41 cellular contexts compared by ENCODE assay signal in the genomic region with DNA sequence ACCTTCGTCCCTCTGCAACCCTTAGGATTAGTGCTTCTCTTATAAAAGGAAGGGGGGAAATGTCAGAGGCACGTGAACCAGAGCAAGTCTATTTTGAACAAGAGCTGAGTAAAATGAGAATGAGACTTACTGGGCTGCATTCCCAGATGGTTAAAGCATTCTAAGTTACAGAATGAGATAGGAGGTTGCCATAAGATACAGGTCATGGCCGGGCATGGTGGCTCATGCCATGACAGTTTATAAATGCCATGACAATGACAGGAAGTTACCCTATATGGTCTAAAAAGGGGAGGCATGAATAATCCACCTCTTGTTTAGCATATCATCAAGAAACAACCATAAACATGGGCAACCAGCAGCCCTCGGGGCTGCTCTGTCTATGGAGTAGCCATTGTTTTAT. TPM values are rescaled to one million over a fixed set of nuclear protein-coding genes. Genes with fewer than 3 reads are reported as not detected.
"Had no signal": no experiment of that assay in that cellular context is flagged by ENCODE, and none has a peak within 500 bp of the region (broad histone marks: within the 10 kb centered on the region; RNA-seq: fewer than 3 reads in every experiment).

No MANE protein-coding gene starts in this region.

- H3K27me3 Mint-ChIP-seq: activated CD8-positive, alpha-beta T cell treated with anti-CD3 and anti-CD28 coated beads for 36 hours; activated naive CD8-positive, alpha-beta T cell treated with anti-CD3 and anti-CD28 coated beads for 36 hours; activated T-helper 17 cell treated with anti-CD3 and anti-CD28 coated beads, Interleukin-2, amount 50 U/mL, for 72 hours had no signal

- H3K27ac Mint-ChIP-seq: activated CD4-positive, alpha-beta T cell treated with anti-CD3 and anti-CD28 coated beads, Interleukin-2, amount 10 ng/mL, durations not matched to agents 24 days and 14 days; activated CD8-positive, alpha-beta T cell treated with anti-CD3 and anti-CD28 coated beads for 36 hours; activated naive CD8-positive, alpha-beta T cell treated with anti-CD3 and anti-CD28 coated beads for 36 hours; activated T-cell treated with anti-CD3 and anti-CD28 coated beads, Interleukin-2, amount 50 U/mL, for 72 hours; activated T-helper 17 cell treated with anti-CD3 and anti-CD28 coated beads, Interleukin-2, amount 50 U/mL, for 72 hours had no signal

- H3K9me3 Mint-ChIP-seq: activated T-helper 17 cell treated with anti-CD3 and anti-CD28 coated beads, Interleukin-2, amount 50 U/mL, for 72 hours; central memory CD8-positive, alpha-beta T cell had no signal

- H3K4me2 ChIP-seq: KMS-11 had no signal

- ATAC-seq: activated CD8-positive, alpha-beta T cell treated with anti-CD3 and anti-CD28 coated beads for 36 hours; activated T-cell treated with anti-CD3 and anti-CD28 coated beads, Interleukin-2, amount 50 U/mL, for 72 hours; activated T-helper 17 cell treated with anti-CD3 and anti-CD28 coated beads, Interleukin-2, amount 50 U/mL, for 72 hours; Panc1 had no signal

- H3K27ac ChIP-seq: brain microvascular endothelial cell, cardiac muscle cell, KMS-11, SJSA1, WERI-Rb-1 had no signal

- H3K36me3 ChIP-seq: brain microvascular endothelial cell, cardiac muscle cell, SJSA1, WERI-Rb-1 had no signal

- H3K27me3 ChIP-seq: cardiac muscle cell had no signal

- H3K4me3 ChIP-seq: cardiac muscle cell, SJSA1 had no signal

- H3K4me1 Mint-ChIP-seq: activated CD4-positive, alpha-beta T cell treated with anti-CD3 and anti-CD28 coated beads, Interleukin-2, amount 10 ng/mL, durations not matched to agents 24 days and 14 days; activated naive CD8-positive, alpha-beta T cell treated with anti-CD3 and anti-CD28 coated beads for 36 hours; activated T-helper 17 cell treated with anti-CD3 and anti-CD28 coated beads, Interleukin-2, amount 50 U/mL, for 72 hours; central memory CD8-positive, alpha-beta T cell had no signal

- DNase-seq: activated CD4-positive, alpha-beta T cell treated with anti-CD3 and anti-CD28 coated beads for 1 hour; activated CD4-positive, alpha-beta T cell treated with anti-CD3 and anti-CD28 coated beads, Interleukin-2, amount 10 ng/mL, durations not matched to agents 24 days and 14 days; activated CD4-positive, alpha-beta T cell treated with anti-CD3 and anti-CD28 coated beads, Interleukin-2, amount 50 U/mL, for 4 hours; activated CD4-positive, CD25-positive, alpha-beta regulatory T cell; activated CD8-positive, alpha-beta T cell treated with anti-CD3 and anti-CD28 coated beads for 36 hours; activated effector memory CD4-positive, alpha-beta T cell treated with anti-CD3 and anti-CD28 coated beads, Interleukin-2, amount 50 U/mL, for 16 hours; activated naive CD4-positive, alpha-beta T cell; activated naive CD4-positive, alpha-beta T cell treated with anti-CD3 and anti-CD28 coated beads, Interleukin-2, amount 50 U/mL, for 16 hours; activated naive CD8-positive, alpha-beta T cell treated with anti-CD3 and anti-CD28 coated beads for 36 hours; activated T-cell treated with anti-CD3 and anti-CD28 coated beads, Interleukin-2, amount 50 U/mL, for 1 hour; activated T-cell treated with anti-CD3 and anti-CD28 coated beads, Interleukin-2, amount 50 U/mL, for 72 hours; amniotic stem cell; aorta; brain microvascular endothelial cell; NCI-H1048; NCI-H1105 treated with DMSO at 0.1 percent for 48 hours; NCI-H1436 treated with DMSO at 0.1 percent for 48 hours; NCI-H1694 treated with DMSO at 0.1 percent for 48 hours; NCI-H2029 treated with DMSO at 0.1 percent for 48 hours; NCI-H2107; NCI-H2171; NCI-H510A; NCI-H526; NCI-H748 treated with DMSO at 0.1 percent for 48 hours; OCI-M1; RPMI8226; SHP77 treated with DMSO at 0.1 percent for 48 hours; SW 1271; T-helper 1 cell; T-helper 2 cell; T-helper 9 cell; WERI-Rb-1 had no signal

- H3K9ac ChIP-seq: KMS-11 had no signal

- H3K4me3 Mint-ChIP-seq: activated CD4-positive, alpha-beta T cell treated with anti-CD3 and anti-CD28 coated beads, Interleukin-2, amount 10 ng/mL, durations not matched to agents 24 days and 14 days; activated CD8-positive, alpha-beta T cell treated with anti-CD3 and anti-CD28 coated beads for 36 hours; activated naive CD8-positive, alpha-beta T cell treated with anti-CD3 and anti-CD28 coated beads for 36 hours; activated T-cell treated with anti-CD3 and anti-CD28 coated beads, Interleukin-2, amount 50 U/mL, for 72 hours; activated T-helper 17 cell treated with anti-CD3 and anti-CD28 coated beads, Interleukin-2, amount 50 U/mL, for 72 hours; central memory CD8-positive, alpha-beta T cell had no signal

RNA-seq across cellular contexts. Expression of a gene that starts 2.5 kb away (rescaled TPM):
- total RNA-seq: activated CD4-positive, alpha-beta T cell treated with anti-CD3 and anti-CD28 coated beads, Interleukin-2, amount 10 ng/mL, durations not matched to agents 24 days and 14 days; activated CD8-positive, alpha-beta memory T cell treated with anti-CD3 and anti-CD28 coated beads for 36 hours; activated naive CD8-positive, alpha-beta T cell treated with anti-CD3 and anti-CD28 coated beads for 36 hours; activated T-cell treated with anti-CD3 and anti-CD28 coated beads, Interleukin-2, amount 50 U/mL, for 72 hours; activated T-helper 17 cell treated with anti-CD3 and anti-CD28 coated beads, Interleukin-2, amount 50 U/mL, for 72 hours; chondrocyte; LHCN-M2; SJSA1 had no signal
